ENCODE assay signal across 22 cellular contexts in the genomic region with DNA sequence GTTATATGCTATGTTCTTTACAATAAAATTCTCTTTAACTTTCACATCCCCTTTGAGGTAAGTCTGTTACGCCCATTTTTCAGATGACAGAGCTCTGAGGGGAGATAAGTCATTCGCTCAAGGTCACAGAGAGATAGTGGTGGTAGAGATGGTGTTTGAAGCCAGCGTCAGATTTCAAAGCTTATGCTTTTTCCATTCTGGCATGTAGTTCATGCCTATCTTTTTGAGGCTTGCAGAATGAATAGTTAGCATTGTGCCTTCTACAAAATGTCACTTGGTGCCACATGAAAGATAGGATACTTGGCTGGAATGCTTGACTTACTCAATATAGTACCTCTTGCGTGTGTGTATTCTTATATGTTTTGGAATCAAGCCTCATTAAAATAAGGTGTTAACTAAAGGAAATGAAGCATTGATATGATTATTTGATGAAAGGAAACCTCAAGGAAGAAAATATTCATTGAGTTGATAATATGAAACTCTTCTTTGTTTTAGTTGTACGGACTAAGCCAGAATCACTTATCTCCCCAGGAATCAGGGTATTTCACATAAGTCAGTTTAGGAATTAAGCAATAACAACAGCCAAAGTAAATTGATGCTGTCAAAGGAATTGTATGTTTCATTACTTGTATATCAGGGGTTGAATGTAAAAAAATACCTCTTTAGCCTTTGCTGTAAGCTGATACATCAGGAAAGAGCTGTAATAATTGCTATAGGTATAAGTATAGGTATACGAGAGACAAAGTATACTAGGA. TPM values are rescaled to one million over a fixed set of nuclear protein-coding genes. Genes with fewer than 3 reads are reported as not detected.
DNase-seq lines count a peak whose midpoint lies in the region; ATAC-seq and TF ChIP-seq lines count a peak whose summit lies in the region.
"Had no signal": no experiment of that assay in that cellular context is flagged by ENCODE, and none has a peak within 500 bp of the region (broad histone marks: within the 10 kb centered on the region; RNA-seq: fewer than 3 reads in every experiment).

No MANE protein-coding gene starts in this region.

- H3K27me3 Mint-ChIP-seq in CD4-positive, CD25-positive, alpha-beta regulatory T cell: no peaks in the 10 kb centered on the region
- no peaks in the 10 kb centered on the region for H3K27me3 Mint-ChIP-seq in WTC11 (ENCODE audit: low read depth)
- no peaks in the 10 kb centered on the region for H3K27me3 Mint-ChIP-seq in neural crest cell (ENCODE audit: low read depth)
- H3K27me3 Mint-ChIP-seq: CD4-positive, alpha-beta T cell had no signal

- CTCF ChIA-PET in WTC11 (lab: Charles Lee): no interaction called here

- no peaks in the 10 kb centered on the region for H3K36me3 ChIP-seq in CD4-positive, CD25-positive, alpha-beta regulatory T cell (ENCODE audit: control insufficient read depth, insufficient read depth, low read length)
- H3K36me3 ChIP-seq: ascending aorta, ovary, vagina, WERI-Rb-1 had no signal

- H3K27ac Mint-ChIP-seq in CD4-positive, CD25-positive, alpha-beta regulatory T cell: peak overlapping the region in 2 of 3 donors; percentile 7 to 24
- H3K27ac Mint-ChIP-seq in WTC11 (peak overlapping the region; percentile 66; the same call in 1 of the 2 replicates), neural crest cell (ENCODE audit: unreplicated experiment) (peak overlapping the region; percentile 20)
- H3K27ac Mint-ChIP-seq: activated naive CD4-positive, alpha-beta T cell treated with anti-CD3 and anti-CD28 coated beads for 36 hours; CD4-positive, alpha-beta T cell; effector memory CD8-positive, alpha-beta T cell had no signal

- no peaks in the 10 kb centered on the region for H3K36me3 Mint-ChIP-seq in CD4-positive, CD25-positive, alpha-beta regulatory T cell
- H3K36me3 Mint-ChIP-seq in WTC11 (no peaks in the 10 kb centered on the region), neural crest cell (ENCODE audit: low read depth) (peaks cover 2% of the 10 kb centered on the region)

- H3K4me3 ChIP-seq in CD4-positive, CD25-positive, alpha-beta regulatory T cell (ENCODE audit: low read depth, low read length): no peak overlapping the region
- H3K4me3 ChIP-seq: ascending aorta, ovary, vagina had no signal

- no peak for ATAC-seq in CD4-positive, CD25-positive, alpha-beta regulatory T cell (ENCODE audit: low read depth in 2 of 2)
- ATAC-seq in GM19351 (IDR thresholded peaks at IDR 0.05; ENCODE audit: unreplicated experiment) (peak; percentile 80), WTC11 (no peak), HG03521 (IDR thresholded peaks at IDR 0.05; ENCODE audit: unreplicated experiment) (no peak)
- ATAC-seq: effector memory CD8-positive, alpha-beta T cell had no signal

- no peak for DNase-seq in CD4-positive, CD25-positive, alpha-beta regulatory T cell
- DNase-seq in WTC11 (ENCODE audit: low spot score): no peak
- DNase-seq in neural crest cell (ENCODE audit: low read depth, low spot score): no peak
- no peak for DNase-seq in activated effector memory CD4-positive, alpha-beta T cell treated with anti-CD3 and anti-CD28 coated beads, Interleukin-2, amount 50 U/mL, for 16 hours
- DNase-seq in NCI-H1930 (lab: John Stamatoyannopoulos, UW): no peak
- DNase-seq in activated effector memory CD4-positive, alpha-beta T cell treated with Interleukin-2 at 50 U/mL for 16 hours: no peak
- DNase-seq: activated CD4-positive, alpha-beta T cell treated with anti-CD3 and anti-CD28 coated beads, Interleukin-2, amount 50 U/mL, for 48 hours; activated naive CD4-positive, alpha-beta T cell treated with anti-CD3 and anti-CD28 coated beads for 36 hours; CD4-positive, alpha-beta T cell; DMS153; effector memory CD8-positive, alpha-beta T cell; head of caudate nucleus; NCI-H1092 treated with DMSO at 0.1 percent for 48 hours; NCI-H2081; ovary; SHP77; stimulated activated CD4-positive, alpha-beta T cell treated with anti-CD3 and anti-CD28 coated beads, Interleukin-2, amount 100 ng/mL, for 48 hours; WERI-Rb-1 had no signal

- POLR2A ChIA-PET in WTC11 (lab: Charles Lee): interaction anchor here (1.2 to 1.4 kb wide), 3 partner anchors 18 to 36 kb away, joined by 3 read pairs; no protein-coding TSS in a partner anchor

- peaks cover 8 to 21% (median 12%) of the 10 kb centered on the region in 4 donors for H3K4me1 Mint-ChIP-seq in CD4-positive, CD25-positive, alpha-beta regulatory T cell
- peaks cover 76% of the 10 kb centered on the region for H3K4me1 Mint-ChIP-seq in WTC11
- peaks cover 50% of the 10 kb centered on the region for H3K4me1 Mint-ChIP-seq in neural crest cell

- TF ChIP-seq CTCF in WTC11 (IDR thresholded peaks at IDR 0.05) (no peak), neural crest cell (conservative IDR thresholded peaks at IDR 0.05) (no peak)

- no peaks in the 10 kb centered on the region for H3K4me1 ChIP-seq in CD4-positive, CD25-positive, alpha-beta regulatory T cell (ENCODE audit: control insufficient read depth, insufficient read depth, low read length, poor library complexity, severe bottlenecking)

- no peak overlapping the region for H3K27ac ChIP-seq in CD4-positive, CD25-positive, alpha-beta regulatory T cell (ENCODE audit: insufficient read depth, low read length, poor library complexity, severe bottlenecking)
- H3K27ac ChIP-seq: ascending aorta, ovary, vagina, WERI-Rb-1 had no signal

- H3K4me3 Mint-ChIP-seq in CD4-positive, CD25-positive, alpha-beta regulatory T cell: no peak overlapping the region
- H3K4me3 Mint-ChIP-seq in WTC11 (no peak overlapping the region), neural crest cell (no peak overlapping the region)
- H3K4me3 Mint-ChIP-seq: activated naive CD4-positive, alpha-beta T cell treated with anti-CD3 and anti-CD28 coated beads for 36 hours; CD4-positive, alpha-beta T cell; effector memory CD8-positive, alpha-beta T cell had no signal

- no peaks in the 10 kb centered on the region for H3K27me3 ChIP-seq in CD4-positive, CD25-positive, alpha-beta regulatory T cell (ENCODE audit: control insufficient read depth, insufficient read depth, low read length)
- H3K27me3 ChIP-seq: ascending aorta, ovary, vagina had no signal

- no peaks in the 10 kb centered on the region for H3K9me3 ChIP-seq in CD4-positive, CD25-positive, alpha-beta regulatory T cell (ENCODE audit: control insufficient read depth in 2 of 2, low read length in 2 of 2)
- H3K9me3 ChIP-seq: ascending aorta, ovary, vagina had no signal

- H3K9me3 Mint-ChIP-seq in CD4-positive, CD25-positive, alpha-beta regulatory T cell: no peaks in the 10 kb centered on the region
- H3K9me3 Mint-ChIP-seq in WTC11 (no peaks in the 10 kb centered on the region), neural crest cell (no peaks in the 10 kb centered on the region)
- H3K9me3 Mint-ChIP-seq: activated naive CD4-positive, alpha-beta T cell treated with anti-CD3 and anti-CD28 coated beads for 36 hours; CD4-positive, alpha-beta T cell; effector memory CD8-positive, alpha-beta T cell had no signal

TF ChIP-seq in WTC11, 78 proteins besides CTCF, POLR2A, EP300 and RAD21:
- TF ChIP-seq GABPB1 (CRISPR knock-in tag; IDR thresholded peaks at IDR 0.05) (peak; percentile 61; the same call in 1 of the 2 replicates), SMAD3 (CRISPR knock-in tag; IDR thresholded peaks at IDR 0.05; ENCODE audit: borderline replicate concordance) (no peak)

RNA-seq across cellular contexts. Expression of a gene that starts 15.5 kb away (rescaled TPM):
- total RNA-seq in CD4-positive, CD25-positive, alpha-beta regulatory T cell: 19.2 TPM
- polyA plus RNA-seq in CD4-positive, CD25-positive, alpha-beta regulatory T cell: 10 to 100 TPM in 3 of 4 donors, 1 to 10 TPM in 1; 9.9 to 20.9 (median 17.8) TPM
- total RNA-seq in WTC11 (2021) (103 to 112 TPM (median 111 TPM) in 3 replicates), neural crest cell (24.1 and 24.9 TPM in 2 replicates)

Comparison
In these comparisons a context has a peak if more than half of its experiments do, and no peak if none do; other contexts are left out.
1. H3K27ac Mint-ChIP-seq: peak in every context shown above with its lines; median percentile 66 in WTC11; 20 in neural crest cell; 16 in CD4-positive, CD25-positive, alpha-beta regulatory T cell.